23 cellular contexts compared by ENCODE assay signal in the genomic region with DNA sequence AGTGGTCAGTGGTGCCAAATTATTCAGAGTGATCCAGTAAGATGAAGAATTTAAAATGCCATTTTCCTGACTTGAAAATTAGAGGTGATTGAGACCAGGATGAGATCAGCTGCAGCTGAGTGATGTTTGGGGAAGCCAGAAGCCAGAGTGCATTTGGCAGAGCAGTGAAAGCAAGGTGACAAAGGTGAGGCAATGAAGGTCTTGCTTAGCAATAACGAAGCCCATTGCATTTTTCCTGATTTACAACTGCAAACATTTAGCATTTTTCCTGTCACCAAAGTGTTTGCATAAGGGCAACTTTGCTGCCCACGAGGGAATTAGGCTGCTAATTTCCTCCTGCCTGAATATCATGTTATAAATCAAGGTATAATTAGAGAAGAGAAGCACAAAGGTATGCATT.
"Had no signal": no experiment of that assay in that cellular context is flagged by ENCODE, and none has a peak within 500 bp of the region (broad histone marks: within the 10 kb centered on the region; RNA-seq: fewer than 3 reads in every experiment).

No MANE protein-coding gene starts in this region.

- DNase-seq: activated CD4-positive, alpha-beta T cell treated with anti-CD3 and anti-CD28 coated beads for 1 hour; activated CD4-positive, alpha-beta T cell treated with anti-CD3 and anti-CD28 coated beads, Interleukin-2, amount 50 U/mL, for 1 hour; activated CD8-positive, alpha-beta T cell treated with anti-CD3 and anti-CD28 coated beads, Interleukin-2, amount 10 ng/mL, durations not matched to agents 7 days and 5 days; activated gamma-delta T cell; activated naive CD4-positive, alpha-beta T cell treated with anti-CD3 and anti-CD28 coated beads, Interleukin-2, amount 50 U/mL, for 16 hours; activated naive CD8-positive, alpha-beta T cell treated with anti-CD3 and anti-CD28 coated beads, Interleukin-2, amount 50 U/mL, for 24 hours; heart left ventricle; islet precursor cell; left cardiac atrium; lower lobe of right lung; mesendoderm; mucosa of descending colon; nephron progenitor cell; occipital lobe; posterior cingulate gyrus; small intestine; stimulated activated CD4-positive, alpha-beta T cell treated with anti-CD3 and anti-CD28 coated beads, Interleukin-2, amount 100 ng/mL, for 24 hours; stomach had no signal

- H3K4me1 ChIP-seq: heart left ventricle, lower lobe of right lung, stomach, suprapubic skin had no signal

- H3K4me3 ChIP-seq: heart left ventricle, lower lobe of right lung, mucosa of descending colon, stomach, suprapubic skin, tibial nerve had no signal

- H3K9me3 ChIP-seq: lower lobe of right lung, mucosa of descending colon, stomach, suprapubic skin, tibial nerve had no signal

- H3K27me3 ChIP-seq: heart left ventricle, stomach, suprapubic skin, tibial nerve had no signal

- H3K27ac ChIP-seq: epithelial cell of prostate, heart left ventricle, lower lobe of right lung, stomach, suprapubic skin, tibial nerve had no signal

- ATAC-seq: activated CD8-positive, alpha-beta T cell treated with anti-CD3 and anti-CD28 coated beads, Interleukin-2, amount 10 ng/mL, durations not matched to agents 7 days and 5 days; activated naive CD8-positive, alpha-beta T cell treated with anti-CD3 and anti-CD28 coated beads, Interleukin-2, amount 50 U/mL, for 24 hours; heart left ventricle; left cardiac atrium; lower lobe of right lung; mucosa of descending colon; sciatic nerve; stimulated activated effector memory CD8-positive, alpha-beta T cell treated with anti-CD3 and anti-CD28 coated beads, Interleukin-12 subunit alpha, Interleukin-12 subunit beta, amount 100 ng/mL, for 72 hours had no signal

- H3K36me3 ChIP-seq: heart left ventricle, lower lobe of right lung, stomach, suprapubic skin, tibial nerve had no signal
